In genomic region chr9:89171231-89171630, GRCh38 we compare ENCODE assay signal across 1 cellular context.
TF ChIP-seq lines count a peak whose summit lies in the region.

No MANE protein-coding gene starts in this region.

TF ChIP-seq in SK-N-SH, 30 proteins besides CTCF, POLR2A, EP300 and RAD21 (continued from another document):
- no peak for TF ChIP-seq ZBTB33 (IDR thresholded peaks at IDR 0.05; ENCODE audit: borderline replicate concordance, low read depth)
